ENCODE assay signal across 13 cellular contexts in the genomic region with DNA sequence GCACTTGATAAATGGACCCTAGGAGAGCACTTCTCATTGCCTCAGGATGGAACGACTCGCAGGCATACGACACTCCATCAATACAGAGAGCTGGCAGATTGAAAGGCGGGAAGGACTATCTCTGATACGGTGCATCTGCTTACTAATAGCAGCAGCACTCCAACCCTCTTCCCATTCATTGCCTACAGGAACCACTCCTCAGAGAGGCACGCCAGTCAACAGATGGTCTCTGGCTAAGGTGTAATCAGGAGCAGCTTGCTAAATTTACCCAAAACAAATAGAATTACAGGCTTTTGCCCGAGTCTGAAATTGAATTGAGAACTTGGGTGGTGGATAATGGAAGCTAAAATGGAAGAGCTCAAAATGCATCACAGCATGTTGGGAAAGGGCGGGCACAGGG.
DNase-seq lines count a peak whose midpoint lies in the region; ATAC-seq and TF ChIP-seq lines count a peak whose summit lies in the region.
"Had no signal": no experiment of that assay in that cellular context is flagged by ENCODE, and none has a peak within 500 bp of the region (broad histone marks: within the 10 kb centered on the region; RNA-seq: fewer than 3 reads in every experiment).

No MANE protein-coding gene starts in this region.

- H3K4me1 Mint-ChIP-seq in glutamatergic neuron (ENCODE audit: low read depth, unreplicated experiment), result peaks cover 65% of the 10 kb centered on the region

- ATAC-seq in GM18511 (IDR thresholded peaks at IDR 0.05; ENCODE audit: unreplicated experiment), result no peak
- ATAC-seq in GM18505 (IDR thresholded peaks at IDR 0.05; ENCODE audit: unreplicated experiment), result no peak

- H3K27me3 ChIP-seq in MM.1S (replicated peaks; ENCODE audit: insufficient read depth, low read length), result no peaks in the 10 kb centered on the region

- H3K4me2 ChIP-seq in MM.1S (ENCODE audit: low read depth, low read length), result no peak overlapping the region

- no peak overlapping the region for H3K27ac ChIP-seq in MM.1S (ENCODE audit: low read length)

- H3K4me3 ChIP-seq in MM.1S (ENCODE audit: low read length), result no peak overlapping the region

- H3K9ac ChIP-seq in MM.1S (ENCODE audit: low read length), result no peak overlapping the region

- no peak for TF ChIP-seq POLR2A in GM18505 (IDR thresholded peaks at IDR 0.05; ENCODE audit: borderline replicate concordance, extremely low read depth, insufficient read depth, insufficient read length)

- TF ChIP-seq CTCF in glutamatergic neuron (IDR thresholded peaks at IDR 0.05; ENCODE audit: partially characterized antibody, unreplicated experiment) (no peak), MM.1S (IDR thresholded peaks at IDR 0.05; ENCODE audit: low read length) (no peak)

- no peaks in the 10 kb centered on the region for H4K20me1 ChIP-seq in MM.1S (ENCODE audit: insufficient read depth, low read length)

- H3K4me1 ChIP-seq in MM.1S (ENCODE audit: low read length), result no peaks in the 10 kb centered on the region

- DNase-seq in COLO668 (lab: John Stamatoyannopoulos, UW; ENCODE audit: unreplicated experiment), result peak; percentile 19
- peak; percentile 4 for DNase-seq in NCI-H128 (lab: John Stamatoyannopoulos, UW; ENCODE audit: unreplicated experiment)
- peak; percentile 96 for DNase-seq in NCI-H524 treated with DMSO at 0.1 percent for 48 hours (lab: John Stamatoyannopoulos, UW)
- peak; percentile 24 for DNase-seq in glutamatergic neuron
- DNase-seq in MM.1S, result no peak
- DNase-seq in stimulated activated CD4-positive, alpha-beta T cell treated with anti-CD3 and anti-CD28 coated beads, Interleukin-4, amount 100 ng/mL, for 24 hours, result no peak
- DNase-seq: activated CD4-positive, CD25-positive, alpha-beta regulatory T cell treated with anti-CD3 and anti-CD28 coated beads, Interleukin-2, amount 50 U/mL, for 72 hours; activated T-cell treated with anti-CD3 and anti-CD28 coated beads, Interleukin-2, amount 50 U/mL, for 48 hours; amygdala; DMS79 had no signal

- no peaks in the 10 kb centered on the region for H3K36me3 ChIP-seq in MM.1S (replicated peaks; ENCODE audit: insufficient read depth, low read length)

- H3F3A ChIP-seq in MM.1S (ENCODE audit: insufficient read depth, low read length), result no peaks in the 10 kb centered on the region

- H3K4me3 Mint-ChIP-seq in glutamatergic neuron (ENCODE audit: unreplicated experiment), result peak overlapping the region; percentile 85
- H3K4me3 Mint-ChIP-seq: dendritic cell treated with granulocyte-macrophage colony-stimulating factor and Interleukin-4, amounts not matched to agents 40 ng/mL and 50 ng/mL, for 4 days had no signal

- H3K36me3 Mint-ChIP-seq in glutamatergic neuron (ENCODE audit: unreplicated experiment), result no peaks in the 10 kb centered on the region

- H2AFZ ChIP-seq in MM.1S (ENCODE audit: low read length), result no peak overlapping the region

- H3K9me2 ChIP-seq in MM.1S (replicated peaks; ENCODE audit: insufficient read depth, low read length), result no peaks in the 10 kb centered on the region

- H3K27me3 Mint-ChIP-seq in glutamatergic neuron (ENCODE audit: unreplicated experiment), result peaks cover 7% of the 10 kb centered on the region
- H3K27me3 Mint-ChIP-seq: dendritic cell treated with granulocyte-macrophage colony-stimulating factor and Interleukin-4, amounts not matched to agents 40 ng/mL and 50 ng/mL, for 4 days had no signal

- peaks cover 15% of the 10 kb centered on the region for H3K9me3 Mint-ChIP-seq in glutamatergic neuron (ENCODE audit: unreplicated experiment)
- H3K9me3 Mint-ChIP-seq: dendritic cell treated with granulocyte-macrophage colony-stimulating factor and Interleukin-4, amounts not matched to agents 40 ng/mL and 50 ng/mL, for 4 days had no signal

- no peaks in the 10 kb centered on the region for H3K9me3 ChIP-seq in MM.1S (replicated peaks; ENCODE audit: insufficient read depth, low read length)

- peak overlapping the region; percentile 94 for H3K27ac Mint-ChIP-seq in glutamatergic neuron (ENCODE audit: unreplicated experiment)
- H3K27ac Mint-ChIP-seq: dendritic cell treated with granulocyte-macrophage colony-stimulating factor and Interleukin-4, amounts not matched to agents 40 ng/mL and 50 ng/mL, for 4 days had no signal

- H3K79me2 ChIP-seq in MM.1S (ENCODE audit: low read length), result no peaks in the 10 kb centered on the region

Comparison
In these comparisons a context has a peak if more than half of its experiments do, and no peak if none do; other contexts are left out.
1. DNase-seq: peak in COLO668 (single experiment), NCI-H128 (single experiment), NCI-H524 treated with DMSO at 0.1 percent for 48 hours (single experiment) and glutamatergic neuron (single experiment); none in MM.1S (single experiment) and stimulated activated CD4-positive, alpha-beta T cell treated with anti-CD3 and anti-CD28 coated beads, Interleukin-4, amount 100 ng/mL, for 24 hours (single experiment).